ENCODE assay signal across 1 cellular context in genomic region chr17:77475012-77475976, GRCh38.
TF ChIP-seq lines count a peak whose summit lies in the region.

No MANE protein-coding gene starts in this region.

TF ChIP-seq in GM23338, 12 proteins besides CTCF, POLR2A, EP300 and RAD21 (continued from another document):
- no peak for TF ChIP-seq ZNF462 (CRISPR knock-in tag; IDR thresholded peaks at IDR 0.05)
- TF ChIP-seq EZH2 (IDR thresholded peaks at IDR 0.05; ENCODE audit: low read depth, unreplicated experiment), result no peak
- no peak for TF ChIP-seq EZH2phosphoT487 (IDR thresholded peaks at IDR 0.05; ENCODE audit: unreplicated experiment)
- TF ChIP-seq NANOG (IDR thresholded peaks at IDR 0.05; ENCODE audit: borderline replicate concordance), result no peak
- no peak for TF ChIP-seq ETS1 (IDR thresholded peaks at IDR 0.05)
- no peak for TF ChIP-seq JUNB (IDR thresholded peaks at IDR 0.05; ENCODE audit: unreplicated experiment)
